1 cellular context compared by ENCODE assay signal in genomic region chr9:19998153-19998552, GRCh38.
TF ChIP-seq lines count a peak whose summit lies in the region.

No MANE protein-coding gene starts in this region.

TF ChIP-seq in SK-N-SH treated with all-trans-retinoic acid at 6 μM for 48 hours, 23 proteins besides CTCF, POLR2A, EP300 and RAD21 (continued from another document):
- TF ChIP-seq ZFP3 (CRISPR knock-in tag; IDR thresholded peaks at IDR 0.05): no peak
- TF ChIP-seq, protein P1, sequence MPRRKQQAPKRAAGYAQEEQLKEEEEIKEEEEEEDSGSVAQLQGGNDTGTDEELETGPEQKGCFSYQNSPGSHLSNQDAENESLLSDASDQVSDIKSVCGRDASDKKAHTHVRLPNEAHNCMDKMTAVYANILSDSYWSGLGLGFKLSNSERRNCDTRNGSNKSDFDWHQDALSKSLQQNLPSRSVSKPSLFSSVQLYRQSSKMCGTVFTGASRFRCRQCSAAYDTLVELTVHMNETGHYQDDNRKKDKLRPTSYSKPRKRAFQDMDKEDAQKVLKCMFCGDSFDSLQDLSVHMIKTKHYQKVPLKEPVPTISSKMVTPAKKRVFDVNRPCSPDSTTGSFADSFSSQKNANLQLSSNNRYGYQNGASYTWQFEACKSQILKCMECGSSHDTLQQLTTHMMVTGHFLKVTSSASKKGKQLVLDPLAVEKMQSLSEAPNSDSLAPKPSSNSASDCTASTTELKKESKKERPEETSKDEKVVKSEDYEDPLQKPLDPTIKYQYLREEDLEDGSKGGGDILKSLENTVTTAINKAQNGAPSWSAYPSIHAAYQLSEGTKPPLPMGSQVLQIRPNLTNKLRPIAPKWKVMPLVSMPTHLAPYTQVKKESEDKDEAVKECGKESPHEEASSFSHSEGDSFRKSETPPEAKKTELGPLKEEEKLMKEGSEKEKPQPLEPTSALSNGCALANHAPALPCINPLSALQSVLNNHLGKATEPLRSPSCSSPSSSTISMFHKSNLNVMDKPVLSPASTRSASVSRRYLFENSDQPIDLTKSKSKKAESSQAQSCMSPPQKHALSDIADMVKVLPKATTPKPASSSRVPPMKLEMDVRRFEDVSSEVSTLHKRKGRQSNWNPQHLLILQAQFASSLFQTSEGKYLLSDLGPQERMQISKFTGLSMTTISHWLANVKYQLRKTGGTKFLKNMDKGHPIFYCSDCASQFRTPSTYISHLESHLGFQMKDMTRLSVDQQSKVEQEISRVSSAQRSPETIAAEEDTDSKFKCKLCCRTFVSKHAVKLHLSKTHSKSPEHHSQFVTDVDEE (CRISPR knock-in tag; IDR thresholded peaks at IDR 0.05): no peak
